ENCODE assay signal across 17 cellular contexts in genomic region chr17:72517413-72518237, GRCh38.
DNase-seq lines count a peak whose midpoint lies in the region; ATAC-seq and TF ChIP-seq lines count a peak whose summit lies in the region.
"Had no signal": no experiment of that assay in that cellular context is flagged by ENCODE, and none has a peak within 500 bp of the region (broad histone marks: within the 10 kb centered on the region; RNA-seq: fewer than 3 reads in every experiment).

No MANE protein-coding gene starts in this region.

- no peak for TF ChIP-seq EP300 in SK-N-SH (IDR thresholded peaks at IDR 0.05; ENCODE audit: borderline replicate concordance in 1 of 2, low read depth in 1 of 2, low read length in 1 of 2)

- peaks cover 63% of the 10 kb centered on the region for H3K4me1 ChIP-seq in body of pancreas
- H3K4me1 ChIP-seq in neural progenitor cell = peaks cover 50% of the 10 kb centered on the region
- H3K4me1 ChIP-seq in SK-N-SH (ENCODE audit: control insufficient read depth in 1 of 2, insufficient read depth in 2 of 2, low read depth in 1 of 2, low read length in 1 of 2) = peaks cover 9 to 22% of the 10 kb centered on the region in 2 experiments; a peak in 3 of 4 replicates

- H2AFZ ChIP-seq in neural progenitor cell (replicated peaks) (peak overlapping the region; percentile 8), SK-N-SH (ENCODE audit: low read depth) (no peak overlapping the region)

- no peaks in the 10 kb centered on the region for H3K36me3 Mint-ChIP-seq in neural progenitor cell
- no peaks in the 10 kb centered on the region for H3K36me3 Mint-ChIP-seq in activated CD8-positive, alpha-beta memory T cell treated with anti-CD3 and anti-CD28 coated beads, Interleukin-2, amount 10 ng/mL, durations not matched to agents 7 days and 5 days
- H3K36me3 Mint-ChIP-seq in activated naive CD8-positive, alpha-beta T cell treated with anti-CD3 and anti-CD28 coated beads for 36 hours = no peaks in the 10 kb centered on the region
- no peaks in the 10 kb centered on the region for H3K36me3 Mint-ChIP-seq in stimulated activated naive B cell treated with anti-CD40 and anti-IgM and Interleukin-4, amounts not matched to agents 10 μg/mL and 1 μg/mL and 100 μg/mL, for 72 hours

- TF ChIP-seq POLR2A in body of pancreas (IDR thresholded peaks at IDR 0.05) = no peak

- no peak overlapping the region for H3K4me3 ChIP-seq in body of pancreas
- H3K4me3 ChIP-seq in neural progenitor cell = no peak overlapping the region
- H3K4me3 ChIP-seq in SK-N-SH (ENCODE audit: low read depth in 2 of 2, low read length in 1 of 2) = no peak overlapping the region
- H3K4me3 ChIP-seq: upper lobe of left lung had no signal

- no peaks in the 10 kb centered on the region for H3K9me2 ChIP-seq in SK-N-SH

- no peaks in the 10 kb centered on the region for H3K9me3 Mint-ChIP-seq in neural progenitor cell
- no peaks in the 10 kb centered on the region for H3K9me3 Mint-ChIP-seq in activated CD8-positive, alpha-beta memory T cell treated with anti-CD3 and anti-CD28 coated beads, Interleukin-2, amount 10 ng/mL, durations not matched to agents 7 days and 5 days (ENCODE audit: low read depth)
- H3K9me3 Mint-ChIP-seq in activated naive CD8-positive, alpha-beta T cell treated with anti-CD3 and anti-CD28 coated beads for 36 hours = no peaks in the 10 kb centered on the region
- no peaks in the 10 kb centered on the region for H3K9me3 Mint-ChIP-seq in stimulated activated naive B cell treated with anti-CD40 and anti-IgM and Interleukin-4, amounts not matched to agents 10 μg/mL and 1 μg/mL and 100 μg/mL, for 72 hours
- H3K9me3 Mint-ChIP-seq: activated CD4-positive, alpha-beta T cell treated with anti-CD3 and anti-CD28 coated beads, Interleukin-2, amount 10 ng/mL, durations not matched to agents 24 days and 14 days; HFFc6 had no signal

- no peaks in the 10 kb centered on the region for H3K79me2 ChIP-seq in neural progenitor cell (ENCODE audit: low read depth)
- peaks cover 56% of the 10 kb centered on the region for H3K79me2 ChIP-seq in SK-N-SH (ENCODE audit: insufficient read depth)

- H3K4me3 Mint-ChIP-seq in neural progenitor cell = no peak overlapping the region
- H3K4me3 Mint-ChIP-seq in activated CD8-positive, alpha-beta memory T cell treated with anti-CD3 and anti-CD28 coated beads, Interleukin-2, amount 10 ng/mL, durations not matched to agents 7 days and 5 days = no peak overlapping the region
- H3K4me3 Mint-ChIP-seq in activated naive CD8-positive, alpha-beta T cell treated with anti-CD3 and anti-CD28 coated beads for 36 hours = no peak overlapping the region
- H3K4me3 Mint-ChIP-seq in stimulated activated naive B cell treated with anti-CD40 and anti-IgM and Interleukin-4, amounts not matched to agents 10 μg/mL and 1 μg/mL and 100 μg/mL, for 72 hours = no peak overlapping the region
- H3K4me3 Mint-ChIP-seq: activated CD4-positive, alpha-beta T cell treated with anti-CD3 and anti-CD28 coated beads, Interleukin-2, amount 10 ng/mL, durations not matched to agents 24 days and 14 days; HFFc6 had no signal

- no peaks in the 10 kb centered on the region for H3K36me3 ChIP-seq in body of pancreas (replicated peaks in 1 of 2; ENCODE audit: insufficient read depth in 1 of 2, low read depth in 2 of 2)
- H3K36me3 ChIP-seq in neural progenitor cell = no peaks in the 10 kb centered on the region
- H3K36me3 ChIP-seq in SK-N-SH (replicated peaks in 1 of 2; ENCODE audit: control insufficient read depth in 1 of 2, insufficient read depth in 2 of 2, low read length in 1 of 2) = no peaks in the 10 kb centered on the region
- H3K36me3 ChIP-seq: upper lobe of left lung had no signal

- peak; percentile 61 for DNase-seq in NCI-H526 treated with DMSO at 0.1 percent for 48 hours (lab: John Stamatoyannopoulos, UW)
- DNase-seq in body of pancreas = peak in 3 of 4 donors; percentile 19 to 34 (median 25)
- DNase-seq in neural progenitor cell (ENCODE audit: low spot score) = no peak
- DNase-seq in activated CD8-positive, alpha-beta memory T cell treated with anti-CD3 and anti-CD28 coated beads, Interleukin-2, amount 10 ng/mL, durations not matched to agents 7 days and 5 days = no peak
- DNase-seq in activated naive CD8-positive, alpha-beta T cell treated with anti-CD3 and anti-CD28 coated beads for 36 hours = no peak
- no peak for DNase-seq in stimulated activated naive B cell treated with anti-CD40 and anti-IgM and Interleukin-4, amounts not matched to agents 10 μg/mL and 1 μg/mL and 100 μg/mL, for 72 hours
- no peak for DNase-seq in SK-N-SH
- DNase-seq: activated CD4-positive, alpha-beta T cell treated with anti-CD3 and anti-CD28 coated beads, Interleukin-2, amount 10 ng/mL, durations not matched to agents 24 days and 14 days; activated CD8-positive, alpha-beta memory T cell treated with anti-CD3 and anti-CD28 coated beads, Interleukin-2, amount 50 U/mL, for 48 hours; activated gamma-delta T cell treated with Interleukin-2 at 50 U/mL for 16 hours; GF-D8; HFFc6; NCI-H187; occipital lobe; stimulated activated naive CD4-positive, alpha-beta T cell treated with Interleukin-2 at 50 U/mL for 16 hours; upper lobe of left lung had no signal

- H3K27me3 Mint-ChIP-seq in neural progenitor cell (ENCODE audit: insufficient read depth, low read depth) = no peaks in the 10 kb centered on the region
- peaks cover 9% of the 10 kb centered on the region for H3K27me3 Mint-ChIP-seq in activated CD8-positive, alpha-beta memory T cell treated with anti-CD3 and anti-CD28 coated beads, Interleukin-2, amount 10 ng/mL, durations not matched to agents 7 days and 5 days
- peaks cover 32% of the 10 kb centered on the region for H3K27me3 Mint-ChIP-seq in activated naive CD8-positive, alpha-beta T cell treated with anti-CD3 and anti-CD28 coated beads for 36 hours
- H3K27me3 Mint-ChIP-seq in stimulated activated naive B cell treated with anti-CD40 and anti-IgM and Interleukin-4, amounts not matched to agents 10 μg/mL and 1 μg/mL and 100 μg/mL, for 72 hours = peaks cover 35 to 37% of the 10 kb centered on the region in 2 donors

- intact Hi-C loops in body of pancreas (cut with DNase I) = no loop called here

- H3K27ac Mint-ChIP-seq in neural progenitor cell = peak overlapping the region; percentile 90
- H3K27ac Mint-ChIP-seq in activated CD8-positive, alpha-beta memory T cell treated with anti-CD3 and anti-CD28 coated beads, Interleukin-2, amount 10 ng/mL, durations not matched to agents 7 days and 5 days = no peak overlapping the region
- no peak overlapping the region for H3K27ac Mint-ChIP-seq in activated naive CD8-positive, alpha-beta T cell treated with anti-CD3 and anti-CD28 coated beads for 36 hours
- no peak overlapping the region for H3K27ac Mint-ChIP-seq in stimulated activated naive B cell treated with anti-CD40 and anti-IgM and Interleukin-4, amounts not matched to agents 10 μg/mL and 1 μg/mL and 100 μg/mL, for 72 hours
- H3K27ac Mint-ChIP-seq: activated CD4-positive, alpha-beta T cell treated with anti-CD3 and anti-CD28 coated beads, Interleukin-2, amount 10 ng/mL, durations not matched to agents 24 days and 14 days; HFFc6 had no signal

- CTCF ChIA-PET in activated CD8-positive, alpha-beta memory T cell treated with anti-CD3 and anti-CD28 coated beads, Interleukin-2, amount 10 ng/mL, durations not matched to agents 7 days and 5 days (lab: Charles Lee) = no interaction called here
- CTCF ChIA-PET in SK-N-SH (lab: Yijun Ruan, JAX) = no interaction called here

- POLR2A ChIA-PET in SK-N-SH (lab: Yijun Ruan, JAX) = no interaction called here

- ATAC-seq in body of pancreas = no peak
- no peak for ATAC-seq in activated CD8-positive, alpha-beta memory T cell treated with anti-CD3 and anti-CD28 coated beads, Interleukin-2, amount 10 ng/mL, durations not matched to agents 7 days and 5 days
- ATAC-seq in stimulated activated naive B cell treated with anti-CD40 and anti-IgM and Interleukin-4, amounts not matched to agents 10 μg/mL and 1 μg/mL and 100 μg/mL, for 72 hours (replicated peaks) = no peak

- H3F3A ChIP-seq in neural progenitor cell (ENCODE audit: low read depth) (peaks cover 18% of the 10 kb centered on the region), SK-N-SH (replicated peaks; ENCODE audit: insufficient read depth) (no peaks in the 10 kb centered on the region)

- H4K20me1 ChIP-seq in neural progenitor cell (ENCODE audit: low read depth) = no peaks in the 10 kb centered on the region
- H4K20me1 ChIP-seq in SK-N-SH (ENCODE audit: insufficient read depth) = no peaks in the 10 kb centered on the region

- peak overlapping the region; percentile 78 for H3K27ac ChIP-seq in 22Rv1
- H3K27ac ChIP-seq in body of pancreas = peak overlapping the region; percentile 89 to 96 (median 94)
- H3K27ac ChIP-seq in neural progenitor cell = no peak overlapping the region
- H3K27ac ChIP-seq in SK-N-SH (ENCODE audit: low read depth in 2 of 2, low read length in 1 of 2) = no peak overlapping the region
- H3K27ac ChIP-seq: upper lobe of left lung had no signal

- 28 to 30% methylated on average over 8 of the region's 8 CpGs for WGBS in body of pancreas, 2 donors
- 72% methylated on average over 8 of the region's 8 CpGs for WGBS in SK-N-SH (ENCODE audit: low lambda C conversion rate)

- H3K9ac ChIP-seq in neural progenitor cell (no peak overlapping the region), SK-N-SH (no peak overlapping the region)

- H3K4me2 ChIP-seq in neural progenitor cell = peak overlapping the region; percentile 9
- H3K4me2 ChIP-seq in SK-N-SH = no peak overlapping the region

- TF ChIP-seq RAD21 in SK-N-SH (IDR thresholded peaks at IDR 0.05; ENCODE audit: low read length) = no peak

- peaks cover 59% of the 10 kb centered on the region for H3K4me1 Mint-ChIP-seq in neural progenitor cell
- H3K4me1 Mint-ChIP-seq in activated CD8-positive, alpha-beta memory T cell treated with anti-CD3 and anti-CD28 coated beads, Interleukin-2, amount 10 ng/mL, durations not matched to agents 7 days and 5 days = no peaks in the 10 kb centered on the region
- H3K4me1 Mint-ChIP-seq in activated naive CD8-positive, alpha-beta T cell treated with anti-CD3 and anti-CD28 coated beads for 36 hours = no peaks in the 10 kb centered on the region
- H3K4me1 Mint-ChIP-seq in stimulated activated naive B cell treated with anti-CD40 and anti-IgM and Interleukin-4, amounts not matched to agents 10 μg/mL and 1 μg/mL and 100 μg/mL, for 72 hours = no peaks in the 10 kb centered on the region
- H3K4me1 Mint-ChIP-seq: activated CD4-positive, alpha-beta T cell treated with anti-CD3 and anti-CD28 coated beads, Interleukin-2, amount 10 ng/mL, durations not matched to agents 24 days and 14 days had no signal

- TF ChIP-seq CTCF in 22Rv1 (IDR thresholded peaks at IDR 0.05) = no peak
- no peak for TF ChIP-seq CTCF in body of pancreas (IDR thresholded peaks at IDR 0.05)
- TF ChIP-seq CTCF in neural progenitor cell (IDR thresholded peaks at IDR 0.05) = no peak
- no peak for TF ChIP-seq CTCF in SK-N-SH (IDR thresholded peaks at IDR 0.05)

- no peaks in the 10 kb centered on the region for H3K27me3 ChIP-seq in body of pancreas
- H3K27me3 ChIP-seq in neural progenitor cell = no peaks in the 10 kb centered on the region
- no peaks in the 10 kb centered on the region for H3K27me3 ChIP-seq in SK-N-SH (ENCODE audit: insufficient read depth)
- H3K27me3 ChIP-seq: upper lobe of left lung had no signal

- H3K9me3 ChIP-seq in body of pancreas (no peaks in the 10 kb centered on the region), neural progenitor cell (ENCODE audit: low read depth) (no peaks in the 10 kb centered on the region), SK-N-SH (no peaks in the 10 kb centered on the region)
- H3K9me3 ChIP-seq: upper lobe of left lung had no signal

Comparison
In these comparisons a context has a peak if more than half of its experiments do, and no peak if none do; other contexts are left out.
1. H3K27ac ChIP-seq: peak in 22Rv1 (single experiment) and body of pancreas (4 of 4); none in neural progenitor cell (single experiment) and SK-N-SH (0 of 2).
2. DNase-seq: peak in NCI-H526 treated with DMSO at 0.1 percent for 48 hours (single experiment) and body of pancreas (3 of 4); none in neural progenitor cell (single experiment), activated CD8-positive, alpha-beta memory T cell treated with anti-CD3 and anti-CD28 coated beads, Interleukin-2, amount 10 ng/mL, durations not matched to agents 7 days and 5 days (single experiment), activated naive CD8-positive, alpha-beta T cell treated with anti-CD3 and anti-CD28 coated beads for 36 hours (single experiment), stimulated activated naive B cell treated with anti-CD40 and anti-IgM and Interleukin-4, amounts not matched to agents 10 μg/mL and 1 μg/mL and 100 μg/mL, for 72 hours (single experiment) and SK-N-SH (single experiment).